ENCODE assay signal across 10 cellular contexts in genomic region chr11:74020537-74020936, GRCh38. TPM values are rescaled to one million over a fixed set of nuclear protein-coding genes. Genes with fewer than 3 reads are reported as not detected.
DNase-seq lines count a peak whose midpoint lies in the region; ATAC-seq lines count a peak whose summit lies in the region.
"Had no signal": no experiment of that assay in that cellular context is flagged by ENCODE, and none has a peak within 500 bp of the region (broad histone marks: within the 10 kb centered on the region; RNA-seq: fewer than 3 reads in every experiment).

No MANE protein-coding gene starts in this region.

- H3K27ac ChIP-seq in temporal lobe (ENCODE audit: low read depth, low read length): peak overlapping the region; percentile 8

- H3K27ac Mint-ChIP-seq in activated T-helper 17 cell treated with anti-CD3 and anti-CD28 coated beads, Interleukin-2, amount 50 U/mL, for 72 hours: no peak overlapping the region
- H3K27ac Mint-ChIP-seq: activated CD8-positive, alpha-beta T cell treated with anti-CD3 and anti-CD28 coated beads, Interleukin-2, amount 10 ng/mL, durations not matched to agents 7 days and 5 days had no signal

- DNase-seq in G401 (ENCODE audit: low spot score) (no peak), HUDEP-2 (lab: John Stamatoyannopoulos, UW; ENCODE audit: unreplicated experiment in 76 of 76) (no peak), NCI-H1092 (lab: John Stamatoyannopoulos, UW) (no peak)
- DNase-seq: activated CD8-positive, alpha-beta T cell treated with anti-CD3 and anti-CD28 coated beads, Interleukin-2, amount 10 ng/mL, durations not matched to agents 7 days and 5 days; DND-41; SK-N-SH had no signal

- ATAC-seq in GM19463 (IDR thresholded peaks at IDR 0.05; ENCODE audit: unreplicated experiment): peak; percentile 69
- peak; percentile 61 for ATAC-seq in HG03159 (IDR thresholded peaks at IDR 0.05; ENCODE audit: unreplicated experiment)
- peak; percentile 15 for ATAC-seq in activated T-helper 17 cell treated with anti-CD3 and anti-CD28 coated beads, Interleukin-2, amount 50 U/mL, for 72 hours (replicated peaks)

- no peaks in the 10 kb centered on the region for H3K9me3 Mint-ChIP-seq in activated T-helper 17 cell treated with anti-CD3 and anti-CD28 coated beads, Interleukin-2, amount 50 U/mL, for 72 hours

- H3K27me3 Mint-ChIP-seq in activated T-helper 17 cell treated with anti-CD3 and anti-CD28 coated beads, Interleukin-2, amount 50 U/mL, for 72 hours: no peaks in the 10 kb centered on the region

- peaks cover 31% of the 10 kb centered on the region for H3K36me3 Mint-ChIP-seq in activated T-helper 17 cell treated with anti-CD3 and anti-CD28 coated beads, Interleukin-2, amount 50 U/mL, for 72 hours (ENCODE audit: low read depth)

- peaks cover 28% of the 10 kb centered on the region for H3K4me1 Mint-ChIP-seq in activated T-helper 17 cell treated with anti-CD3 and anti-CD28 coated beads, Interleukin-2, amount 50 U/mL, for 72 hours

- H3K4me3 Mint-ChIP-seq in activated T-helper 17 cell treated with anti-CD3 and anti-CD28 coated beads, Interleukin-2, amount 50 U/mL, for 72 hours: no peak overlapping the region
- H3K4me3 Mint-ChIP-seq: activated CD8-positive, alpha-beta T cell treated with anti-CD3 and anti-CD28 coated beads, Interleukin-2, amount 10 ng/mL, durations not matched to agents 7 days and 5 days had no signal

- in situ Hi-C loops in G401 (cut with HindIII; ENCODE audit: low sequenced_read_pairs): no loop called here

RNA-seq across cellular contexts. Expression of gene UCP3, which starts 11.7 kb away (rescaled TPM):
- total RNA-seq in activated T-helper 17 cell treated with anti-CD3 and anti-CD28 coated beads, Interleukin-2, amount 50 U/mL, for 72 hours: 1 to 10 TPM; 4.3 to 6.6 TPM
- total RNA-seq in temporal lobe: 0.98 TPM
- total RNA-seq in G401 (2014; rRNA removed; shearing (Covaris generic)): 0.17 TPM in 1 of 2 replicates, not detected in the other

RNA-seq across cellular contexts. Expression of gene UCP2, which starts 37.9 kb away (rescaled TPM):
- 100 to 1,000 TPM; 199 to 269 TPM for total RNA-seq in activated T-helper 17 cell treated with anti-CD3 and anti-CD28 coated beads, Interleukin-2, amount 50 U/mL, for 72 hours
- total RNA-seq in temporal lobe: 3.7 TPM
- total RNA-seq in G401 (2014; rRNA removed; shearing (Covaris generic)): 61.2 and 80.1 TPM in 2 replicates

Comparison
In these comparisons a context has a peak if more than half of its experiments do, and no peak if none do; other contexts are left out.
1. ATAC-seq: peak in every context shown above with its lines; median percentile 69 in GM19463; 61 in HG03159; 15 in activated T-helper 17 cell treated with anti-CD3 and anti-CD28 coated beads, Interleukin-2, amount 50 U/mL, for 72 hours.
2. RNA of gene UCP2, which starts 37.9 kb away (total RNA-seq): 199 to 269 TPM in activated T-helper 17 cell treated with anti-CD3 and anti-CD28 coated beads, Interleukin-2, amount 50 U/mL, for 72 hours and 61.2 to 80.1 TPM in G401; 3.7 TPM in temporal lobe (single experiment); every median in the first group is over 10 times any median in the second.